In genomic region chr2:159961005-159961404, GRCh38 we compare ENCODE assay signal across 17 cellular contexts. TPM values are rescaled to one million over a fixed set of nuclear protein-coding genes. Genes with fewer than 3 reads are reported as not detected.
DNase-seq lines count a peak whose midpoint lies in the region; ATAC-seq, FAIRE-seq and TF ChIP-seq lines count a peak whose summit lies in the region.
"Had no signal": no experiment of that assay in that cellular context is flagged by ENCODE, and none has a peak within 500 bp of the region (broad histone marks: within the 10 kb centered on the region; RNA-seq: fewer than 3 reads in every experiment).

No MANE protein-coding gene starts in this region.

- no peak overlapping the region for H2BK120ac ChIP-seq in IMR-90 (ENCODE audit: low read depth, low read length)

- in situ Hi-C loops in IMR-90 (cut with MboI; ENCODE audit: low sequenced_read_pairs) (loop anchor here (25.0 kb wide), 1 partner anchor 1074 kb away; no protein-coding TSS in a partner anchor), astrocyte of the spinal cord (cut with HindIII; ENCODE audit: low sequenced_read_pairs) (no loop called here)

- H3K36me3 ChIP-seq in IMR-90 (ENCODE audit: control insufficient read depth, insufficient read depth, low read length) (no peaks in the 10 kb centered on the region), left lung (no peaks in the 10 kb centered on the region), small intestine (ENCODE audit: control insufficient read depth in 2 of 2, insufficient read depth in 2 of 2, low read length in 2 of 2) (peaks cover 0 to 10% of the 10 kb centered on the region in 2 donors)
- H3K36me3 ChIP-seq: adrenal gland had no signal

- H3K56ac ChIP-seq in IMR-90 (ENCODE audit: extremely low read depth, insufficient read depth, low read length): no peak overlapping the region

- no peak for ATAC-seq in IMR-90 (ENCODE audit: low read depth)
- ATAC-seq in left lung: peak; percentile 21

- DNase-seq in COR-L47 (lab: John Stamatoyannopoulos, UW) (peak; percentile 66), IMR-90 (no peak), astrocyte of the spinal cord (ENCODE audit: low read depth, low spot score) (peak; percentile 22), left lung (no peak), CD1c-positive myeloid dendritic cell (ENCODE audit: extremely low spot score) (no peak), small intestine (no peak), SK-N-DZ (ENCODE audit: low spot score) (no peak), NCI-H82 treated with DMSO at 0.1 percent for 48 hours (lab: John Stamatoyannopoulos, UW; ENCODE audit: unreplicated experiment) (no peak)
- DNase-seq: activated CD4-positive, alpha-beta T cell treated with anti-CD3 and anti-CD28 coated beads, Interleukin-2, amount 10 ng/mL, durations not matched to agents 24 days and 14 days; activated T-cell treated with anti-CD3 and anti-CD28 coated beads, Interleukin-2, amount 50 U/mL, for 1 hour; adrenal gland; dorsolateral prefrontal cortex; NCI-H1092; NCI-H510A had no signal

- H3K9me3 ChIP-seq in IMR-90 (ENCODE audit: control insufficient read depth, insufficient read depth, low read length) (no peaks in the 10 kb centered on the region), left lung (no peaks in the 10 kb centered on the region), small intestine (ENCODE audit: control insufficient read depth, low read depth) (no peaks in the 10 kb centered on the region)
- H3K9me3 ChIP-seq: adrenal gland had no signal

- FAIRE-seq in small intestine (lab: Jason Lieb, UNC): no peak
- FAIRE-seq: frontal cortex had no signal

- no peaks in the 10 kb centered on the region for H3K79me1 ChIP-seq in IMR-90 (ENCODE audit: low read depth in 1 of 2, low read length in 2 of 2)

- no peak for TF ChIP-seq RAD21 in IMR-90 (IDR thresholded peaks at IDR 0.05; ENCODE audit: low read length)

- TF ChIP-seq POLR2A in IMR-90 (IDR thresholded peaks at IDR 0.05; ENCODE audit: low read depth, low read length): no peak

- no peak overlapping the region for H3K23ac ChIP-seq in IMR-90 (ENCODE audit: low read depth, low read length)

- no peak overlapping the region for H2AFZ ChIP-seq in IMR-90 (replicated peaks; ENCODE audit: low read length, poor library complexity)
- H2AFZ ChIP-seq: parathyroid adenoma had no signal

- H4K8ac ChIP-seq in IMR-90 (ENCODE audit: low read depth in 2 of 2, low read length in 2 of 2): no peak overlapping the region

- H3K9me1 ChIP-seq in IMR-90 (ENCODE audit: insufficient read depth, low read length): no peaks in the 10 kb centered on the region; the same call in 1 of the 2 replicates

- H4K91ac ChIP-seq in IMR-90 (ENCODE audit: insufficient read depth, low read depth, low read length): no peak overlapping the region

- H4K20me1 ChIP-seq in IMR-90 (ENCODE audit: insufficient read depth, low read length): no peaks in the 10 kb centered on the region

- TF ChIP-seq CTCF in IMR-90 (conservative IDR thresholded peaks at IDR 0.05; ENCODE audit: low read depth, low read length) (no peak), astrocyte of the spinal cord (IDR thresholded peaks at IDR 0.05; ENCODE audit: low read depth, low read length) (no peak), left lung (IDR thresholded peaks at IDR 0.05) (no peak)

- no peak overlapping the region for H4K5ac ChIP-seq in IMR-90 (ENCODE audit: low read depth, low read length)

- no peak overlapping the region for H3K18ac ChIP-seq in IMR-90 (ENCODE audit: low read depth, low read length)

- intact Hi-C loops in IMR-90 (cut with micrococcal nuclease): no loop called here
- intact Hi-C loops in left lung (cut with DNase I): no loop called here

- no peak overlapping the region for H3K9ac ChIP-seq in IMR-90 (ENCODE audit: low read depth, low read length)
- H3K9ac ChIP-seq: parathyroid adenoma had no signal

- H3K14ac ChIP-seq in IMR-90 (replicated peaks; ENCODE audit: low read depth, low read length): no peak overlapping the region

- H2AK9ac ChIP-seq in IMR-90 (replicated peaks; ENCODE audit: low read depth, low read length, poor library complexity): no peak overlapping the region

- BruUV-seq in IMR-90 (replicated peaks; lab: Mats Ljungman, UMichigan): no TSS peak

- no peak overlapping the region; the same call in 2 of the 3 replicates for H2BK15ac ChIP-seq in IMR-90 (ENCODE audit: low read depth, low read length)

- H3K27me3 ChIP-seq in IMR-90 (ENCODE audit: control insufficient read depth, insufficient read depth, low read length): no peaks in the 10 kb centered on the region; the same call in 1 of the 2 replicates
- H3K27me3 ChIP-seq in left lung: no peaks in the 10 kb centered on the region
- H3K27me3 ChIP-seq in small intestine (ENCODE audit: control insufficient read depth in 2 of 2, insufficient read depth in 2 of 2, low read length in 2 of 2): no peaks in the 10 kb centered on the region
- H3K27me3 ChIP-seq: adrenal gland, dorsolateral prefrontal cortex had no signal

- H2BK20ac ChIP-seq in IMR-90 (ENCODE audit: low read depth, low read length): no peak overlapping the region

- H3K4me1 ChIP-seq in IMR-90 (ENCODE audit: control insufficient read depth, insufficient read depth, low read length) (peaks cover 4% of the 10 kb centered on the region), left lung (peaks cover 5 to 14% of the 10 kb centered on the region in 2 donors), small intestine (ENCODE audit: control insufficient read depth in 2 of 2, insufficient read depth in 1 of 2, low read depth in 1 of 2, low read length in 1 of 2) (no peaks in the 10 kb centered on the region)
- H3K4me1 ChIP-seq: adrenal gland, parathyroid adenoma had no signal

- no peak overlapping the region for H2BK5ac ChIP-seq in IMR-90 (ENCODE audit: low read depth, low read length, poor library complexity, severe bottlenecking)

- H3K4me2 ChIP-seq in IMR-90 (ENCODE audit: low read depth, low read length): peak overlapping the region; percentile 56

- WGBS in IMR-90 (ENCODE audit: extremely low coverage in 2 of 2, insufficient read length in 1 of 2), 2 experiments: no CpG with 5 or more reads among the region's 2 CpGs
- 85 to 93% (median 88%) methylated on average over 2 of the region's 2 CpGs for whole genome bisulfite sequencing in small intestine, 3 donors

- H2AK5ac ChIP-seq in IMR-90 (ENCODE audit: low read depth, low read length): no peak overlapping the region

- CTCF ChIA-PET in IMR-90 (lab: Yijun Ruan, JAX): no interaction called here

- POLR2A ChIA-PET in IMR-90 (lab: Charles Lee; ENCODE audit: unreplicated experiment): no interaction called here

- dilution Hi-C loops in IMR-90 (cut with HindIII; ENCODE audit: low sequenced_read_pairs, unreplicated experiment): no loop called here

- H3K4me3 ChIP-seq in IMR-90 (ENCODE audit: insufficient read depth, low read depth, low read length): no peak overlapping the region
- no peak overlapping the region for H3K4me3 ChIP-seq in astrocyte of the spinal cord (ENCODE audit: low read depth, low read length)
- no peak overlapping the region for H3K4me3 ChIP-seq in left lung
- H3K4me3 ChIP-seq in small intestine (ENCODE audit: low read depth in 1 of 2, low read length in 2 of 2): no peak overlapping the region
- H3K4me3 ChIP-seq: adrenal gland, dorsolateral prefrontal cortex had no signal

- H3K4ac ChIP-seq in IMR-90 (ENCODE audit: low read depth, low read length): no peak overlapping the region

- H3K27ac ChIP-seq in IMR-90 (ENCODE audit: insufficient read depth, low read length) (no peak overlapping the region), left lung (peak overlapping the region in 1 of 2 donors; percentile 30), small intestine (ENCODE audit: low read depth in 1 of 2, low read length in 1 of 2) (peak overlapping the region in 1 of 2 donors; percentile 34)
- H3K27ac ChIP-seq: adrenal gland, parathyroid adenoma had no signal

TF ChIP-seq in IMR-90, 13 proteins besides CTCF, POLR2A, EP300 and RAD21 (continues in another document):
- TF ChIP-seq SMC3 (IDR thresholded peaks at IDR 0.05; ENCODE audit: low read depth, low read length) (no peak), CHD1 (IDR thresholded peaks at IDR 0.05; ENCODE audit: low read depth, low read length) (no peak), NFE2L2 (IDR thresholded peaks at IDR 0.05; ENCODE audit: low read depth, low read length) (no peak), ELK1 (IDR thresholded peaks at IDR 0.05; ENCODE audit: borderline replicate concordance, low read depth, low read length) (no peak), RFX5 (IDR thresholded peaks at IDR 0.05; ENCODE audit: low read depth, low read length) (no peak), CEBPB (IDR thresholded peaks at IDR 0.05; ENCODE audit: low read depth, low read length) (no peak), MXI1 (IDR thresholded peaks at IDR 0.05; ENCODE audit: borderline replicate concordance, low read depth, low read length) (no peak), USF2 (IDR thresholded peaks at IDR 0.05; ENCODE audit: low read depth, low read length) (no peak), MAFK (IDR thresholded peaks at IDR 0.05; ENCODE audit: low read depth, low read length) (no peak), BHLHE40 (IDR thresholded peaks at IDR 0.05; ENCODE audit: low read depth, low read length) (no peak), MAZ (IDR thresholded peaks at IDR 0.05; ENCODE audit: borderline replicate concordance, low read depth, low read length) (no peak), FOS (IDR thresholded peaks at IDR 0.05; ENCODE audit: low read depth, low read length) (no peak)

RNA-seq across cellular contexts. Expression of gene LY75, which starts 56.4 kb away (rescaled TPM):
- total RNA-seq in IMR-90 (2012; rRNA removed) (not detected in 2 replicates), left lung (1 to 10 TPM; 7.6 to 10.0 TPM)
- polyA plus RNA-seq in IMR-90 (2012; rRNA removed) (not detected in 2 replicates), small intestine (10 to 100 TPM in 2 of 3 donors, 1 to 10 TPM in 1; 9.5 to 17.0 (median 16.1) TPM)
- polyA plus RNA-seq in IMR-90 (2012; cell fraction: cytosol; rRNA removed): not detected in 2 replicates
- polyA plus RNA-seq in IMR-90 (2012; cell fraction: nucleus; rRNA removed; ENCODE audit: low replicate concordance): not detected in 2 replicates
- polyA plus RNA-seq in SK-N-DZ (2014; cell fraction: cytosol; rRNA removed): not detected in 2 replicates
- polyA plus RNA-seq in SK-N-DZ (2014; cell fraction: nucleus; rRNA removed): not detected in 2 replicates
- total RNA-seq: RPMI7951 had no signal

Comparison
In these comparisons a context has a peak if more than half of its experiments do, and no peak if none do; other contexts are left out.
1. DNase-seq: peak in COR-L47 (single experiment) and astrocyte of the spinal cord (single experiment); none in IMR-90 (single experiment), left lung (0 of 2), CD1c-positive myeloid dendritic cell (single experiment), small intestine (single experiment), SK-N-DZ (single experiment) and NCI-H82 treated with DMSO at 0.1 percent for 48 hours (single experiment).